Comparison of ENCODE assay signal across 10 cellular contexts in the genomic region with DNA sequence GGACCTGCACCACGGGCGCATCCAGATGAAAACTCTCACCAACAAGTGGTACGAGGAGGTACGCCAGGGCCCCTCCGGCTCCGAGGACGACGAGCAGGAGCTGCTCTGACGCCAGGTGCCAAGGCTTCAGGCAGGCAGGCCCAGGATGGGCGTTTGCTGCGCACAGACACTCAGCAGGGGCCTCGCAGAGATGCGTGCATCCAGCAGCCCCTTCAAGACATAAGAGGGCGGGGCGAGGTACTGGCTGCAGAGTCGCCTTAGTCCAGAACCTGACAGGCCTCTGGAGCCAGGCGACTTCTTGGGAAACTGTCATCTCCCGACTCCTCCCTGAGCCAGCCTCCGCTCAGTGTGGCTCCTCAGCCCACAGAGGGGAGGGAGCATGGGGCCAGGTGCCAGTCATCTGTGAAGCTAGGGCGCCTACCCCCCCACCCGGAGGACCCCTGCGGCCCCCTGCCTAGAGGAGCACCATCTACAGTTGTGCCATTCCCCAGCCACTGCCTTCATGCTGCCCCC. TPM values are rescaled to one million over a fixed set of nuclear protein-coding genes. Genes with fewer than 3 reads are reported as not detected.
A peak's percentile ranks its signal among the peaks of the same experiment; 100 is the strongest.
DNase-seq lines count a peak whose midpoint lies in the region; ATAC-seq and TF ChIP-seq lines count a peak whose summit lies in the region.
"Had no signal": no experiment of that assay in that cellular context is flagged by ENCODE, and none has a peak within 500 bp of the region (broad histone marks: within the 10 kb centered on the region; RNA-seq: fewer than 3 reads in every experiment).

No MANE protein-coding gene starts in this region.

- H3K4me2 ChIP-seq in BLaER1 (peak overlapping the region; percentile 83), OCI-LY1 (ENCODE audit: low read length) (no peak overlapping the region)

- peak overlapping the region; percentile 88 for H3K27ac ChIP-seq in BLaER1
- H3K27ac ChIP-seq in OCI-LY1 (ENCODE audit: low read depth, low read length, poor library complexity, severe bottlenecking) = peak overlapping the region; percentile 66
- H3K27ac ChIP-seq in esophagus squamous epithelium = peak overlapping the region in 3 of 4 donors; percentile 33 to 79 (median 75)
- H3K27ac ChIP-seq: GM23248 had no signal

- H3K36me3 ChIP-seq in BLaER1 (peaks cover 36% of the 10 kb centered on the region), OCI-LY1 (ENCODE audit: insufficient read depth, low read length) (peaks cover 64% of the 10 kb centered on the region; the same call in 1 of the 2 replicates), esophagus squamous epithelium (peaks cover 20 to 75% (median 20%) of the 10 kb centered on the region in 3 donors), mucosa of descending colon (ENCODE audit: low read depth) (no peaks in the 10 kb centered on the region)

- H3K4me1 ChIP-seq in BLaER1 (peaks cover 87% of the 10 kb centered on the region), OCI-LY1 (ENCODE audit: insufficient read depth, low read length, severe bottlenecking) (peaks cover 51% of the 10 kb centered on the region), esophagus squamous epithelium (peaks cover 0 to 64% (median 19%) of the 10 kb centered on the region in 3 donors), mucosa of descending colon (ENCODE audit: low read depth) (peaks cover 6% of the 10 kb centered on the region)

- no peaks in the 10 kb centered on the region for H3K9me2 ChIP-seq in OCI-LY1 (ENCODE audit: low read depth, low read length)

- intact Hi-C loops in esophagus squamous epithelium (cut with DNase I) = loop anchor here (10.0 kb wide), 1 partner anchor 343 kb away; no protein-coding TSS in a partner anchor
- intact Hi-C loops in sciatic nerve (cut with DNase I) = no loop called here
- intact Hi-C loops in mucosa of descending colon (cut with DNase I, micrococcal nuclease) = no loop called here

- H3K9me3 ChIP-seq in BLaER1 (no peaks in the 10 kb centered on the region), OCI-LY1 (ENCODE audit: low read length) (no peaks in the 10 kb centered on the region), esophagus squamous epithelium (no peaks in the 10 kb centered on the region), mucosa of descending colon (no peaks in the 10 kb centered on the region)

- H3F3A ChIP-seq in OCI-LY1 (ENCODE audit: insufficient read depth, low read length) = 0 out of 2 replicates have a peak, but pooled peaks cover 5% of the 10 kb centered on the region

- ATAC-seq in sciatic nerve (peak; percentile 4), mucosa of descending colon (no peak), HG03342 (IDR thresholded peaks at IDR 0.05; ENCODE audit: unreplicated experiment) (no peak)

- H3K4me3 ChIP-seq in BLaER1 (peak overlapping the region; percentile 17; the same call in 1 of the 2 replicates), OCI-LY1 (ENCODE audit: low read depth, low read length, poor library complexity, severe bottlenecking) (no peak overlapping the region), esophagus squamous epithelium (no peak overlapping the region), mucosa of descending colon (no peak overlapping the region)
- H3K4me3 ChIP-seq: GM23248 had no signal

- H3K79me2 ChIP-seq in OCI-LY1 (ENCODE audit: insufficient read depth, low read length) = no peaks in the 10 kb centered on the region

- TF ChIP-seq CTCF in OCI-LY1 (IDR thresholded peaks at IDR 0.05; ENCODE audit: low read length) (no peak), esophagus squamous epithelium (IDR thresholded peaks at IDR 0.05) (no peak), mucosa of descending colon (IDR thresholded peaks at IDR 0.05) (no peak)

- H3K27me3 ChIP-seq in BLaER1 (no peaks in the 10 kb centered on the region), OCI-LY1 (ENCODE audit: insufficient read depth, low read length) (no peaks in the 10 kb centered on the region), esophagus squamous epithelium (no peaks in the 10 kb centered on the region)

- H3K9ac ChIP-seq in BLaER1 (peak overlapping the region; percentile 77), OCI-LY1 (ENCODE audit: low read length) (no peak overlapping the region)

- no peaks in the 10 kb centered on the region for H4K20me1 ChIP-seq in BLaER1
- no peaks in the 10 kb centered on the region for H4K20me1 ChIP-seq in OCI-LY1 (ENCODE audit: insufficient read depth, low read length)

- no peak for TF ChIP-seq POLR2A in esophagus squamous epithelium (IDR thresholded peaks at IDR 0.05)

- no peak overlapping the region for H2AFZ ChIP-seq in OCI-LY1 (ENCODE audit: low read length)
- H2AFZ ChIP-seq: GM23248 had no signal

- DNase-seq in esophagus squamous epithelium (lab: John Stamatoyannopoulos, UW) = no peak
- DNase-seq in sciatic nerve (ENCODE audit: low spot score) = peak; percentile 64
- DNase-seq in mucosa of descending colon = no peak
- no peak for DNase-seq in mesenteric fat pad (ENCODE audit: low spot score)
- no peak for DNase-seq in EL
- DNase-seq: NCI-H1436 treated with DMSO at 0.1 percent for 48 hours had no signal

- WGBS in esophagus squamous epithelium, 2 donors = 82% methylated on average over 11 of the region's 22 CpGs; no CpG with 5 or more reads in 1 of the 2 donors

RNA-seq across cellular contexts. Expression of a gene that starts 27.4 kb away (rescaled TPM):
- total RNA-seq in esophagus squamous epithelium (1 to 10 TPM; 3.3 to 5.6 (median 4.0) TPM), sciatic nerve (8.2 TPM), mucosa of descending colon (10 to 100 TPM; 16.2 to 24.1 (median 20.2) TPM), mesenteric fat pad (4.9 TPM)

RNA-seq across cellular contexts. Expression of a gene that starts 48.3 kb away (rescaled TPM):
- total RNA-seq in esophagus squamous epithelium (100 to 1,000 TPM in 1 of 4 donors, 10 to 100 TPM in 3; 73.2 to 102 (median 79.7) TPM), sciatic nerve (80.5 TPM), mucosa of descending colon (10 to 100 TPM; 81.3 to 89.0 (median 88.2) TPM), mesenteric fat pad (59.9 TPM)
